8 cellular contexts compared by ENCODE assay signal in genomic region chr6:46781478-46782378, GRCh38. TPM values are rescaled to one million over a fixed set of nuclear protein-coding genes. Genes with fewer than 3 reads are reported as not detected.
DNase-seq lines count a peak whose midpoint lies in the region; ATAC-seq and TF ChIP-seq lines count a peak whose summit lies in the region.

No MANE protein-coding gene starts in this region.

- DNase-seq in AG20443 (ENCODE audit: low spot score), result peak; percentile 37
- DNase-seq in NCI-H2196 (lab: John Stamatoyannopoulos, UW; ENCODE audit: unreplicated experiment), result peak; percentile 60
- peak; percentile 36 for DNase-seq in activated CD4-positive, alpha-beta T cell treated with anti-CD3 and anti-CD28 coated beads, Interleukin-2, amount 10 ng/mL, durations not matched to agents 7 days and 5 days
- DNase-seq in right atrium auricular region (ENCODE audit: low spot score), result no peak
- DNase-seq in gastrocnemius medialis, result peak in 1 of 2 donors; percentile 18

- no peaks in the 10 kb centered on the region for H3K9me3 ChIP-seq in right atrium auricular region
- no peaks in the 10 kb centered on the region for H3K9me3 ChIP-seq in gastrocnemius medialis

- in situ Hi-C loops in gastrocnemius medialis (cut with MboI; ENCODE audit: low sequenced_read_pairs in 4 of 4), result no loop called here

- POLR2A ChIA-PET in activated CD4-positive, alpha-beta T cell treated with anti-CD3 and anti-CD28 coated beads, Interleukin-2, amount 10 ng/mL, durations not matched to agents 7 days and 5 days (lab: Charles Lee), result no interaction called here

- no peaks in the 10 kb centered on the region for H3K4me1 Mint-ChIP-seq in activated CD4-positive, alpha-beta T cell treated with anti-CD3 and anti-CD28 coated beads, Interleukin-2, amount 10 ng/mL, durations not matched to agents 7 days and 5 days

- no peaks in the 10 kb centered on the region for H3K36me3 Mint-ChIP-seq in activated CD4-positive, alpha-beta T cell treated with anti-CD3 and anti-CD28 coated beads, Interleukin-2, amount 10 ng/mL, durations not matched to agents 7 days and 5 days (ENCODE audit: low read depth)

- intact Hi-C loops in gastrocnemius medialis (cut with DNase I; ENCODE audit: low total_unique reads), result loop anchor here (5.0 to 10.0 kb wide), 2 partner anchors 559 to 687 kb away; no protein-coding TSS in a partner anchor

- TF ChIP-seq CTCF in GM12873 (IDR thresholded peaks at IDR 0.05; ENCODE audit: insufficient read depth, low read depth, low read length, missing control alignments), result peak; percentile 47
- TF ChIP-seq CTCF in right atrium auricular region (IDR thresholded peaks at IDR 0.05), result peak; percentile 62 to 75
- peak in 4 of 5 experiments; percentile 33 to 63 (median 42) for TF ChIP-seq CTCF in gastrocnemius medialis (IDR thresholded peaks at IDR 0.05 in 4 of 5, conservative IDR thresholded peaks at IDR 0.05 in 1 of 5)

- H3K36me3 ChIP-seq in right atrium auricular region (no peaks in the 10 kb centered on the region), gastrocnemius medialis (no peaks in the 10 kb centered on the region)

- H3K4me3 ChIP-seq in right atrium auricular region (no peak overlapping the region), gastrocnemius medialis (no peak overlapping the region)

- H3K27me3 Mint-ChIP-seq in activated CD4-positive, alpha-beta T cell treated with anti-CD3 and anti-CD28 coated beads, Interleukin-2, amount 10 ng/mL, durations not matched to agents 7 days and 5 days, result no peaks in the 10 kb centered on the region

- no peak for TF ChIP-seq POLR2A in gastrocnemius medialis (IDR thresholded peaks at IDR 0.05)

- no peak overlapping the region for H3K27ac Mint-ChIP-seq in activated CD4-positive, alpha-beta T cell treated with anti-CD3 and anti-CD28 coated beads, Interleukin-2, amount 10 ng/mL, durations not matched to agents 7 days and 5 days

- no peak overlapping the region for H3K27ac ChIP-seq in right atrium auricular region
- no peak overlapping the region for H3K27ac ChIP-seq in gastrocnemius medialis

- no peak for ATAC-seq in gastrocnemius medialis
- ATAC-seq in GM18873 (IDR thresholded peaks at IDR 0.05; ENCODE audit: low FRiP score, unreplicated experiment), result no peak
- no peak for ATAC-seq in HG03159 (IDR thresholded peaks at IDR 0.05; ENCODE audit: unreplicated experiment)

- H3K4me1 ChIP-seq in right atrium auricular region, result no peaks in the 10 kb centered on the region
- H3K4me1 ChIP-seq in gastrocnemius medialis, result no peaks in the 10 kb centered on the region

- CTCF ChIA-PET in activated CD4-positive, alpha-beta T cell treated with anti-CD3 and anti-CD28 coated beads, Interleukin-2, amount 10 ng/mL, durations not matched to agents 7 days and 5 days (lab: Charles Lee), result no interaction called here

- H3K4me3 Mint-ChIP-seq in activated CD4-positive, alpha-beta T cell treated with anti-CD3 and anti-CD28 coated beads, Interleukin-2, amount 10 ng/mL, durations not matched to agents 7 days and 5 days, result no peak overlapping the region

- H3K27me3 ChIP-seq in right atrium auricular region (no peaks in the 10 kb centered on the region), gastrocnemius medialis (no peaks in the 10 kb centered on the region)

- no peaks in the 10 kb centered on the region for H3K9me3 Mint-ChIP-seq in activated CD4-positive, alpha-beta T cell treated with anti-CD3 and anti-CD28 coated beads, Interleukin-2, amount 10 ng/mL, durations not matched to agents 7 days and 5 days

RNA-seq across cellular contexts. Expression of gene MEP1A, which starts 11.5 kb away (rescaled TPM):
- not detected for total RNA-seq in activated CD4-positive, alpha-beta T cell treated with anti-CD3 and anti-CD28 coated beads, Interleukin-2, amount 10 ng/mL, durations not matched to agents 7 days and 5 days
- not detected for total RNA-seq in right atrium auricular region
- total RNA-seq in gastrocnemius medialis, result under 1 TPM in 1 of 4 donors, not detected in 3; 1.00 TPM

RNA-seq across cellular contexts. Expression of gene ANKRD66, which starts 35.0 kb away (rescaled TPM):
- not detected for total RNA-seq in activated CD4-positive, alpha-beta T cell treated with anti-CD3 and anti-CD28 coated beads, Interleukin-2, amount 10 ng/mL, durations not matched to agents 7 days and 5 days
- total RNA-seq in right atrium auricular region, result not detected
- total RNA-seq in gastrocnemius medialis, result not detected

RNA-seq across cellular contexts. Expression of gene PLA2G7, which starts 46.6 kb away (rescaled TPM):
- total RNA-seq in activated CD4-positive, alpha-beta T cell treated with anti-CD3 and anti-CD28 coated beads, Interleukin-2, amount 10 ng/mL, durations not matched to agents 7 days and 5 days, result not detected
- total RNA-seq in right atrium auricular region (under 1 TPM; 0.26 to 0.63 TPM), gastrocnemius medialis (not detected)
